In the genomic region with DNA sequence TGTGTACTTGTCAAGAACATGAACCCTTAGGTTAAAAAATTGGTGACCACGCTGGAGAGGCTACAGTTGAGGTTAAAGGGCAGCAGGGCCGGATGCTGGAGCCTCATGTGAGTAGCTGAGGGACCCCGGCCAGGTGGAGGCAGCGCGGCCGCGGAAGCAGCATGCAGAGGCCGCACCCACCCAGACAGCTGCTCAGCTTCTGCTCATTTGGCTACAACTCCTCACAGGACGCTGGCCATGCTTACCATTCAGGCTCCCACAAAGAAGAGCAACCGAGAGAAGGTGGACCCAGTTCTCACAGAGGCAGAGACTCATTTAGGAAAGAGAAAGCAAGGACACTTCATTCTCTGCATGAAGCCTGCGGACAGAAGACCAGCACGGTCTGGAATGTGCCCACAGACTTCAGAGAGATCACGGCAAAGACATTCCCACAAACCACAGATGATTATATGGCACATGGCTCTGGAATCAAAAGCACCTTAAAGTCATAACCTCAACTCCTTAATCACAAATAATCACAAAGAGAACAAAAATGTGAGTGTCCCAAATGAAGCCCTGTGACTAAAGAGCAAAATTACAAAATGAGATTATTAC, we compare ENCODE assay signal across 11 cellular contexts.
A peak's percentile ranks its signal among the peaks of the same experiment; 100 is the strongest.
DNase-seq lines count a peak whose midpoint lies in the region; ATAC-seq and TF ChIP-seq lines count a peak whose summit lies in the region.
"Had no signal": no experiment of that assay in that cellular context is flagged by ENCODE, and none has a peak within 500 bp of the region (broad histone marks: within the 10 kb centered on the region; RNA-seq: fewer than 3 reads in every experiment).

No MANE protein-coding gene starts in this region.

- ATAC-seq in memory B cell (ENCODE audit: low read depth): no peak
- no peak for ATAC-seq in GM21515 (IDR thresholded peaks at IDR 0.05; ENCODE audit: unreplicated experiment)

- DNase-seq in AG09319 (ENCODE audit: extremely low read depth, low read depth) (peak; percentile 56), HFFc6 (peak; percentile 94), astrocyte of the hippocampus (ENCODE audit: low read depth, low spot score) (peak; percentile 92), memory B cell (ENCODE audit: low spot score in 2 of 2) (no peak), NCI-H2081 (lab: John Stamatoyannopoulos, UW) (no peak), DMS53 treated with DMSO at 0.1 percent for 48 hours (lab: John Stamatoyannopoulos, UW; ENCODE audit: unreplicated experiment) (no peak), SKM-1 treated with dmso at 0.1 percent for 144 hours (lab: John Stamatoyannopoulos, UW; ENCODE audit: unreplicated experiment) (no peak)
- DNase-seq: Caco-2, NCI-H1436 treated with DMSO at 0.1 percent for 48 hours, ovary had no signal

- no peaks in the 10 kb centered on the region for H3K9me3 Mint-ChIP-seq in HFFc6
- H3K9me3 Mint-ChIP-seq in memory B cell: no peaks in the 10 kb centered on the region

- H3K27me3 Mint-ChIP-seq in HFFc6 (ENCODE audit: insufficient read depth) (peaks cover 2% of the 10 kb centered on the region), memory B cell (no peaks in the 10 kb centered on the region)

- H3K4me1 Mint-ChIP-seq in HFFc6 (ENCODE audit: low read depth) (peaks cover 66% of the 10 kb centered on the region), memory B cell (peaks cover 46% of the 10 kb centered on the region)

- H3K36me3 Mint-ChIP-seq in HFFc6 (ENCODE audit: low read depth) (peaks cover 22% of the 10 kb centered on the region), memory B cell (peaks cover 40% of the 10 kb centered on the region)

- peak overlapping the region; percentile 81 for H3K27ac Mint-ChIP-seq in HFFc6
- peak overlapping the region; percentile 78 for H3K27ac Mint-ChIP-seq in memory B cell

- H3K4me3 Mint-ChIP-seq in HFFc6: peak overlapping the region; percentile 67
- no peak overlapping the region for H3K4me3 Mint-ChIP-seq in memory B cell

- TF ChIP-seq CTCF in AG09319 (IDR thresholded peaks at IDR 0.05; ENCODE audit: low read depth, low read length) (no peak), HFFc6 (IDR thresholded peaks at IDR 0.05) (no peak; the same call in 1 of the 2 replicates)

Comparison
In these comparisons a context has a peak if more than half of its experiments do, and no peak if none do; other contexts are left out.
1. DNase-seq: peak in AG09319 (single experiment), HFFc6 (single experiment) and astrocyte of the hippocampus (single experiment); none in memory B cell (0 of 2), NCI-H2081 (0 of 2), DMS53 treated with DMSO at 0.1 percent for 48 hours (single experiment) and SKM-1 treated with dmso at 0.1 percent for 144 hours (single experiment).